ENCODE assay signal across 18 cellular contexts in the genomic region with DNA sequence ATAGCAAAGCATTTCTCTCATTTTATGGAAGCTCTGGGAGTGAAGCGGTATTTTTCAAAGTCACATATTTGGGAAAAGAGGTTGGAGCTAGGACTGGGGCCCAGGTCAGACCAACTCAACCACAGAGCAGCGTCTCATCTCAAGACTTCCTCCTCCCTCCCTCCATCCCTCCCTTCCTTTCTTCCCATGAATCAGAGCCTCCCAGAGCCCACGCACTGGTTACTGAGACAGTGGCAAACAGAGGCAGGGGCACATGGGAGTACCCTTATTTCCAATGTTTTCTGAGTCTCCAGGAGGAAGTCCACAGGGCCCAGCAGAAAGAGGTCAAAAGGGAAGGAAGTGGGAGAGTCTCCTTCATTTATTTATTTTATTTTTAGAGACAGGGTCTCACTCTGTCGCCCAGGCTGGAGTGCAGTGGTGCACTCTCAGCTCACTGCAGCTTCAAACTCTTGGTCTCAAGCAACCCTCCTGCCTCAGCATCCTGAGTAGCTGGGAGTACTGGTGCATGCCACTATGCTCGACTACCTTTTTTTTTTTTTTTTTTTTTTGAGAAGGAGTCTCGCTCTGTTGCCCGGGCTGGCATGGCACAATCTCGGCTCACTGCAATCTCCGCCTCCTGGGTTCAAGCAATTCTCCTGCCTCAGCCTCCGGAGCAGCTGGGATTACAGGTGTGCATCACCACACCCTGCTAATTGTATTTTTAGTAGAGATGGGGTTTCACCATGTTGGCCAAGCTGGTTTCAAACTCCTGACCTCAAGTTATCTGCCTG. TPM values are rescaled to one million over a fixed set of nuclear protein-coding genes. Genes with fewer than 3 reads are reported as not detected.
DNase-seq lines count a peak whose midpoint lies in the region; ATAC-seq and TF ChIP-seq lines count a peak whose summit lies in the region.
"Had no signal": no experiment of that assay in that cellular context is flagged by ENCODE, and none has a peak within 500 bp of the region (broad histone marks: within the 10 kb centered on the region; RNA-seq: fewer than 3 reads in every experiment).

No MANE protein-coding gene starts in this region.

- H3K27ac Mint-ChIP-seq in mesothelial cell of epicardium, result peak overlapping the region; percentile 64

- intact Hi-C loops in heart right ventricle (cut with DNase I) (loop anchor here in 4 of 10 donors (2.0 to 10.0 kb wide), 4 partner anchors 51 to 63 kb away; partner anchors contain the start of gene JADE2 (in 1 of the 4)), left cardiac atrium (cut with DNase I) (no loop called here), uterus (cut with DNase I; ENCODE audit: low total_unique reads) (loop anchor here (10.0 kb wide), 1 partner anchor 49 kb away; the partner anchor contains the start of gene CDKN2AIPNL)

- no peaks in the 10 kb centered on the region for H3K9me3 Mint-ChIP-seq in mesothelial cell of epicardium
- H3K9me3 Mint-ChIP-seq: activated CD4-positive, alpha-beta T cell treated with anti-CD3 and anti-CD28 coated beads, Interleukin-2, amount 10 ng/mL, durations not matched to agents 7 days and 5 days; effector memory CD8-positive, alpha-beta T cell; T-helper 1 cell treated with Interleukin-12 subunit alpha and Interleukin-12 subunit beta and Interleukin-4 antibody, amounts not matched to agents 30 μg/mL and 1 μg/mL, for 36 hours had no signal

- 81 to 88% methylated on average over 10 of the region's 10 CpGs for WGBS in heart right ventricle, 2 donors

- ATAC-seq in heart right ventricle (no peak), left cardiac atrium (no peak), HG03460 (IDR thresholded peaks at IDR 0.05; ENCODE audit: unreplicated experiment) (no peak)
- ATAC-seq: effector memory CD8-positive, alpha-beta T cell; left colon had no signal

- TF ChIP-seq CTCF in heart right ventricle (IDR thresholded peaks at IDR 0.05) (no peak), choroid plexus epithelial cell (conservative IDR thresholded peaks at IDR 0.05; ENCODE audit: low read depth, low read length) (no peak), mesothelial cell of epicardium (IDR thresholded peaks at IDR 0.05; ENCODE audit: unreplicated experiment) (no peak), uterus (IDR thresholded peaks at IDR 0.05) (no peak)

- H3K36me3 ChIP-seq in heart right ventricle (no peaks in the 10 kb centered on the region), uterus (no peaks in the 10 kb centered on the region)

- H3K9me3 ChIP-seq in heart right ventricle (no peaks in the 10 kb centered on the region), uterus (no peaks in the 10 kb centered on the region)

- H3K27me3 ChIP-seq in heart right ventricle (no peaks in the 10 kb centered on the region), uterus (no peaks in the 10 kb centered on the region)

- no peak for TF ChIP-seq POLR2A in uterus (IDR thresholded peaks at IDR 0.05)

- H3K4me1 ChIP-seq in heart right ventricle (peaks cover 12 to 41% (median 36%) of the 10 kb centered on the region in 9 donors), uterus (no peaks in the 10 kb centered on the region)

- H3K4me3 Mint-ChIP-seq in mesothelial cell of epicardium, result no peak overlapping the region
- H3K4me3 Mint-ChIP-seq: activated CD4-positive, alpha-beta T cell treated with anti-CD3 and anti-CD28 coated beads, Interleukin-2, amount 10 ng/mL, durations not matched to agents 7 days and 5 days had no signal

- H3K27ac ChIP-seq in heart right ventricle, result peak overlapping the region in 8 of 10 donors; percentile 90 to 99 (median 98)
- peak overlapping the region; percentile 32 to 92 for H3K27ac ChIP-seq in uterus
- H3K27ac ChIP-seq: PC-9 had no signal

- H3K36me3 Mint-ChIP-seq in mesothelial cell of epicardium, result no peaks in the 10 kb centered on the region

- no peak overlapping the region for H3K4me3 ChIP-seq in heart right ventricle
- H3K4me3 ChIP-seq in choroid plexus epithelial cell (ENCODE audit: low read depth, low read length), result no peak overlapping the region
- no peak overlapping the region for H3K4me3 ChIP-seq in uterus
- H3K4me3 ChIP-seq: PC-9 had no signal

- no peak for DNase-seq in heart right ventricle
- DNase-seq in left cardiac atrium, result no peak
- DNase-seq in choroid plexus epithelial cell (ENCODE audit: low read depth), result peak; percentile 34
- DNase-seq in mesothelial cell of epicardium (ENCODE audit: low spot score in 2 of 2, unreplicated experiment in 2 of 2), result peak in 1 of 2 experiments; percentile 20
- peak in 1 of 2 donors; percentile 14 for DNase-seq in uterus
- DNase-seq in T-helper 2 cell, result no peak
- DNase-seq in NCI-H82 (lab: John Stamatoyannopoulos, UW), result no peak
- DNase-seq: activated CD4-positive, alpha-beta T cell treated with anti-CD3 and anti-CD28 coated beads, Interleukin-2, amount 10 ng/mL, durations not matched to agents 7 days and 5 days; effector memory CD8-positive, alpha-beta T cell; glutamatergic neuron; H7; left colon; NCI-H1105; NCI-H446 treated with DMSO at 0.1 percent for 48 hours; PC-9; trophoblast cell had no signal

- peaks cover 50% of the 10 kb centered on the region for H3K4me1 Mint-ChIP-seq in mesothelial cell of epicardium

- H3K27me3 Mint-ChIP-seq in mesothelial cell of epicardium (ENCODE audit: low read depth), result no peaks in the 10 kb centered on the region
- H3K27me3 Mint-ChIP-seq: activated CD4-positive, alpha-beta T cell treated with anti-CD3 and anti-CD28 coated beads, Interleukin-2, amount 10 ng/mL, durations not matched to agents 7 days and 5 days; effector memory CD8-positive, alpha-beta T cell had no signal

RNA-seq across cellular contexts. Expression of gene CDKN2AIPNL, which starts 52.5 kb away (rescaled TPM):
- total RNA-seq in heart right ventricle, result 10 to 100 TPM; 29.1 to 39.8 (median 37.3) TPM
- polyA plus RNA-seq in heart right ventricle, result 10 to 100 TPM; 33.7 to 87.6 TPM
- 10 to 100 TPM; 29.1 to 34.4 TPM for total RNA-seq in left cardiac atrium
- 22.2 to 24.9 TPM (median 22.6 TPM) in 3 replicates for total RNA-seq in mesothelial cell of epicardium
- total RNA-seq in uterus, result 10 to 100 TPM in 3 of 4 donors, not detected in 1; 20.9 to 26.1 (median 24.5) TPM
